16 cellular contexts compared by ENCODE assay signal in the genomic region with DNA sequence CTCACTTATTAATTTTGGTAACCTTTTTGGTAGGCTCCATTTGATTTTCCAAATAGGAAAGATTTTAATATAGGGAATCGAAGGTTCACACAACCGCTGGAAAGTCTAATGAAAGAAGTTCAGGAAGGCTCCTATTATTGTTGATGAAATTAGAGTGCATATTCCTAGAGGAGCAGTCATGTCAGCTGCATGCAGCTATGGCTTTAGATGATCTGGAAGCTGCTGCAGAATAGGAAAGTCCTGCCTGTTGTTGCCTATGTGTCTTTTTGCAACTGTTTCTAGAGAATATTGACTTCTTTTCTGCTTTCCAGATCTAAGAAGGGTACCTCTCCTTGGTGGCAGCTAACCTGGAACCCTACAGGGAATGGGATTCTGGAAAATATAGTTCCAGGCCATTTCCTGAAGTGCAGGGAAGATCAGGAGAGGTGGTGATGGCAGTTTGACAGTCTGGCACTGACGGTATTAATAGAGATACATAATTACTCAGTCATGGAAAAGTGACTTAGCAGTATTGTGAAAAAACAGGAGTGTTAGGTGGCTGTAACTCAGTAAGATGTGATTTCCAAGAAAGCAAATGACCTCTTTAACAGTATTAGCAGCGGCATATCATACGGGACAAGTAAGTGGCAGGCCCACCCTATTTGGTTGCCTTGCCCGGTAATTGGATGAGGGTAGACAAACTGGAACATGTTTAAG.
"Had no signal": no experiment of that assay in that cellular context is flagged by ENCODE, and none has a peak within 500 bp of the region (broad histone marks: within the 10 kb centered on the region; RNA-seq: fewer than 3 reads in every experiment).

No MANE protein-coding gene starts in this region.

- ATAC-seq: left lobe of liver; stimulated activated effector memory CD8-positive, alpha-beta T cell treated with anti-CD3 and anti-CD28 coated beads, Interleukin-12 subunit alpha, Interleukin-12 subunit beta, amount 100 ng/mL, for 72 hours had no signal

- H3K27ac ChIP-seq: brain microvascular endothelial cell, esophagus muscularis mucosa, parathyroid adenoma, upper lobe of left lung had no signal

- H3K9me3 ChIP-seq: esophagus muscularis mucosa, SK-N-SH, upper lobe of left lung had no signal

- H3K4me2 ChIP-seq: SK-N-SH had no signal

- DNase-seq: activated CD4-positive, alpha-beta T cell treated with anti-CD3 and anti-CD28 coated beads, Interleukin-2, amount 10 ng/mL, durations not matched to agents 7 days and 5 days; activated CD4-positive, CD25-positive, alpha-beta regulatory T cell; activated CD8-positive, alpha-beta memory T cell treated with anti-CD3 and anti-CD28 coated beads for 24 hours; amygdala; brain microvascular endothelial cell; mesendoderm; SK-N-SH; substantia nigra; upper lobe of left lung had no signal

- H3K27me3 ChIP-seq: brain microvascular endothelial cell, esophagus muscularis mucosa, upper lobe of left lung had no signal

- FAIRE-seq: endometrium had no signal

- H3K36me3 ChIP-seq: upper lobe of left lung had no signal

- H3K4me3 Mint-ChIP-seq: activated CD4-positive, alpha-beta T cell treated with anti-CD3 and anti-CD28 coated beads, Interleukin-2, amount 10 ng/mL, durations not matched to agents 7 days and 5 days; activated naive CD4-positive, alpha-beta T cell treated with anti-CD3 and anti-CD28 coated beads, Interleukin-2, amount 50 U/mL, for 24 hours; neural crest cell; stimulated activated effector memory CD8-positive, alpha-beta T cell treated with anti-CD3 and anti-CD28 coated beads, Interleukin-12 subunit alpha, Interleukin-12 subunit beta, amount 100 ng/mL, for 72 hours had no signal

- H3K9ac ChIP-seq: parathyroid adenoma, SK-N-SH had no signal

- H3K27me3 Mint-ChIP-seq: activated CD4-positive, alpha-beta T cell treated with anti-CD3 and anti-CD28 coated beads, Interleukin-2, amount 10 ng/mL, durations not matched to agents 7 days and 5 days; activated naive CD4-positive, alpha-beta T cell treated with anti-CD3 and anti-CD28 coated beads, Interleukin-2, amount 50 U/mL, for 24 hours had no signal

- H3K9me3 Mint-ChIP-seq: activated CD4-positive, alpha-beta T cell treated with anti-CD3 and anti-CD28 coated beads, Interleukin-2, amount 10 ng/mL, durations not matched to agents 7 days and 5 days; activated naive CD4-positive, alpha-beta T cell treated with anti-CD3 and anti-CD28 coated beads, Interleukin-2, amount 50 U/mL, for 24 hours; neural crest cell; stimulated activated effector memory CD8-positive, alpha-beta T cell treated with anti-CD3 and anti-CD28 coated beads, Interleukin-12 subunit alpha, Interleukin-12 subunit beta, amount 100 ng/mL, for 72 hours had no signal

- H2AFZ ChIP-seq: parathyroid adenoma had no signal

- H3K27ac Mint-ChIP-seq: activated CD4-positive, alpha-beta T cell treated with anti-CD3 and anti-CD28 coated beads, Interleukin-2, amount 10 ng/mL, durations not matched to agents 7 days and 5 days; activated naive CD4-positive, alpha-beta T cell treated with anti-CD3 and anti-CD28 coated beads, Interleukin-2, amount 50 U/mL, for 24 hours; stimulated activated effector memory CD8-positive, alpha-beta T cell treated with anti-CD3 and anti-CD28 coated beads, Interleukin-12 subunit alpha, Interleukin-12 subunit beta, amount 100 ng/mL, for 72 hours had no signal

- H3K4me3 ChIP-seq: esophagus muscularis mucosa, upper lobe of left lung had no signal
